Comparison of ENCODE assay signal across 29 cellular contexts in the genomic region with DNA sequence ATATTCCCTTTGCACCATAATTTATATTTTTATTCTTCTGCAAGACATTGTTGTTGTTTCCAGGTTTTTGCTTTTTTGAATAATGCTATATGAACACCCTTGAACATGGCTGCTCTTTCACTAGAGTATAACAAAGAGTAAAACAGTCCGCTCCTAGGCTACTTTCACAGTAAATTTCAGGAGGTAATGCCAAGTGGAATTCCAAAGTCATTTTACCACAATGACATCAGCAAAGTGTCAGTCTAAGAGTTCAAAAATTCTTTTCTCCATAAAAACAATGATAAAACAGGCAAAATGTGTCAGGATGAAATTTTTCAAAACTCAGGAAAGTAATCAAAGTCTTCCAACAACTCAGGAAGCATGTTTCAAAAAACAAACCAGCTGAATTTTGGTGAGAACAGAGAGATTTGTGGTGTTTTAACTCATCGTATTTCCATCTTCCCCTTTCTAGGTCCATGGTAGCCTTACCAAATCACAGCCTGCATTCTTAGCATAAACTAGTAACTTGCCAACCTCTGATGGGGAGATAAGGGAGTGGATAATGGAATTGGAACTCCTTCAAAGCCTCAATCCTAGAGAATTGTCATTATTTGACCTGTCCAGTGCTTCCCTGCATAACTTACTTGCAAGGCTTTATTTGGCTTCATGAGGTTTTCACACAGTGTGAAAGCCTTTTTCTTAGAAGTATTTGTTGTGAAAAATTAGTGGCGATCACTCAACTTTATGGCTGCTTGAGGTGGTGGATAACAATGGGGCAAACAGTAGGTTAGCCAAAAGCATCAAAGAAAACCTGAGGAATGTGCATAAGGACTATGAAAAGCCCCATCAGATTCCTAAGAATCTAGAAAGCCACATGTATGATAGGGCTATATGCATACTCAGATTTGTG.
DNase-seq lines count a peak whose midpoint lies in the region; ATAC-seq and TF ChIP-seq lines count a peak whose summit lies in the region.
"Had no signal": no experiment of that assay in that cellular context is flagged by ENCODE, and none has a peak within 500 bp of the region (broad histone marks: within the 10 kb centered on the region; RNA-seq: fewer than 3 reads in every experiment).

No MANE protein-coding gene starts in this region.

- H3K27me3 Mint-ChIP-seq in activated naive CD4-positive, alpha-beta T cell treated with anti-CD3 and anti-CD28 coated beads, Interleukin-2, amount 10 ng/mL, durations not matched to agents 7 days and 5 days: no peaks in the 10 kb centered on the region
- H3K27me3 Mint-ChIP-seq: activated CD4-positive, alpha-beta T cell treated with anti-CD3 and anti-CD28 coated beads, Interleukin-2, amount 10 ng/mL, durations not matched to agents 7 days and 5 days; stimulated activated naive CD8-positive, alpha-beta T cell treated with anti-CD3 and anti-CD28 coated beads, Interleukin-15, Interleukin-2, amounts not matched to agents 100 ng/mL and 50 ng/mL, for 24 hours had no signal

- H3K18ac ChIP-seq in trophoblast cell (ENCODE audit: low read length): no peak overlapping the region

- no peak overlapping the region for H3K23ac ChIP-seq in trophoblast cell (ENCODE audit: low read length)

- H3K9me3 Mint-ChIP-seq in activated naive CD4-positive, alpha-beta T cell treated with anti-CD3 and anti-CD28 coated beads, Interleukin-2, amount 10 ng/mL, durations not matched to agents 7 days and 5 days: peaks cover 4% of the 10 kb centered on the region
- H3K9me3 Mint-ChIP-seq: activated CD4-positive, alpha-beta T cell treated with anti-CD3 and anti-CD28 coated beads, Interleukin-2, amount 10 ng/mL, durations not matched to agents 7 days and 5 days; stimulated activated naive CD8-positive, alpha-beta T cell treated with anti-CD3 and anti-CD28 coated beads, Interleukin-15, Interleukin-2, amounts not matched to agents 100 ng/mL and 50 ng/mL, for 24 hours had no signal

- no peaks in the 10 kb centered on the region for H3K4me1 Mint-ChIP-seq in activated naive CD4-positive, alpha-beta T cell treated with anti-CD3 and anti-CD28 coated beads, Interleukin-2, amount 10 ng/mL, durations not matched to agents 7 days and 5 days
- H3K4me1 Mint-ChIP-seq: activated CD4-positive, alpha-beta T cell treated with anti-CD3 and anti-CD28 coated beads, Interleukin-2, amount 10 ng/mL, durations not matched to agents 7 days and 5 days; CD14-positive monocyte had no signal

- no peak overlapping the region for H3K27ac Mint-ChIP-seq in activated naive CD4-positive, alpha-beta T cell treated with anti-CD3 and anti-CD28 coated beads, Interleukin-2, amount 10 ng/mL, durations not matched to agents 7 days and 5 days
- H3K27ac Mint-ChIP-seq: activated CD4-positive, alpha-beta T cell treated with anti-CD3 and anti-CD28 coated beads, Interleukin-2, amount 10 ng/mL, durations not matched to agents 7 days and 5 days; CD14-positive monocyte; stimulated activated naive CD8-positive, alpha-beta T cell treated with anti-CD3 and anti-CD28 coated beads, Interleukin-15, Interleukin-2, amounts not matched to agents 100 ng/mL and 50 ng/mL, for 24 hours had no signal

- no peak overlapping the region for H2BK5ac ChIP-seq in trophoblast cell (ENCODE audit: low read depth, low read length, poor library complexity)

- no peak overlapping the region for H2BK12ac ChIP-seq in trophoblast cell (ENCODE audit: low read length)

- H3K9me3 ChIP-seq in SJSA1 (replicated peaks): no peaks in the 10 kb centered on the region
- H3K9me3 ChIP-seq in trophoblast cell (ENCODE audit: insufficient read depth, low read depth, low read length): no peaks in the 10 kb centered on the region
- no peaks in the 10 kb centered on the region for H3K9me3 ChIP-seq in effector memory CD4-positive, alpha-beta T cell (ENCODE audit: control insufficient read depth, low read length)
- H3K9me3 ChIP-seq: HAP-1, left ventricle myocardium inferior, vagina had no signal

- no peak for TF ChIP-seq CTCF in choroid plexus epithelial cell (conservative IDR thresholded peaks at IDR 0.05; ENCODE audit: low read depth, low read length)

- H3K27me3 ChIP-seq in SJSA1 (replicated peaks) (no peaks in the 10 kb centered on the region), trophoblast cell (ENCODE audit: insufficient read depth, low read length) (no peaks in the 10 kb centered on the region)
- no peaks in the 10 kb centered on the region for H3K27me3 ChIP-seq in effector memory CD4-positive, alpha-beta T cell (replicated peaks; ENCODE audit: control insufficient read depth, insufficient read depth, low read length, poor library complexity, severe bottlenecking)
- H3K27me3 ChIP-seq: vagina had no signal

- H3K36me3 ChIP-seq in SJSA1: no peaks in the 10 kb centered on the region
- H3K36me3 ChIP-seq in trophoblast cell (ENCODE audit: control insufficient read depth in 1 of 2, insufficient read depth in 2 of 2, low read length in 2 of 2): no peaks in the 10 kb centered on the region
- H3K36me3 ChIP-seq in effector memory CD4-positive, alpha-beta T cell (ENCODE audit: control insufficient read depth, insufficient read depth, low read length): no peaks in the 10 kb centered on the region
- H3K36me3 ChIP-seq: HAP-1, left ventricle myocardium inferior, vagina, WERI-Rb-1 had no signal

- no peak overlapping the region for H4K8ac ChIP-seq in trophoblast cell (ENCODE audit: low read depth, low read length)

- no peak overlapping the region for H2AFZ ChIP-seq in trophoblast cell (ENCODE audit: insufficient read depth, low read length, poor library complexity)

- no peaks in the 10 kb centered on the region for H3K36me3 Mint-ChIP-seq in activated naive CD4-positive, alpha-beta T cell treated with anti-CD3 and anti-CD28 coated beads, Interleukin-2, amount 10 ng/mL, durations not matched to agents 7 days and 5 days
- H3K36me3 Mint-ChIP-seq: CD14-positive monocyte had no signal

- H3K14ac ChIP-seq in trophoblast cell (ENCODE audit: low read length): no peak overlapping the region

- H3K4me2 ChIP-seq in trophoblast cell (ENCODE audit: low read length): no peak overlapping the region

- no peak overlapping the region for H4K12ac ChIP-seq in trophoblast cell (ENCODE audit: low read depth, low read length)

- H3K27ac ChIP-seq in SJSA1 (peak overlapping the region; percentile 31), trophoblast cell (ENCODE audit: low read depth, low read length) (peak overlapping the region; percentile 26)
- no peak overlapping the region for H3K27ac ChIP-seq in effector memory CD4-positive, alpha-beta T cell (ENCODE audit: insufficient read depth, low read length, poor library complexity, severe bottlenecking)
- H3K27ac ChIP-seq: left ventricle myocardium inferior, vagina, WERI-Rb-1 had no signal

- H3K4me3 ChIP-seq in SJSA1: no peak overlapping the region
- no peak overlapping the region for H3K4me3 ChIP-seq in choroid plexus epithelial cell (ENCODE audit: low read depth, low read length)
- no peak overlapping the region for H3K4me3 ChIP-seq in trophoblast cell (ENCODE audit: low read depth, low read length)
- H3K4me3 ChIP-seq in effector memory CD4-positive, alpha-beta T cell (ENCODE audit: insufficient read depth, low read depth, low read length, poor library complexity, severe bottlenecking): no peak overlapping the region
- H3K4me3 ChIP-seq: HAP-1, left ventricle myocardium inferior, vagina had no signal

- peak; percentile 78 for DNase-seq in H4 (ENCODE audit: low spot score)
- peak in 1 of 2 experiments; percentile 51 for DNase-seq in SJSA1 (ENCODE audit: low read depth in 1 of 2, low spot score in 2 of 2)
- peak; percentile 15 for DNase-seq in choroid plexus epithelial cell (ENCODE audit: low read depth)
- no peak for DNase-seq in trophoblast cell
- no peak for DNase-seq in activated naive CD4-positive, alpha-beta T cell treated with anti-CD3 and anti-CD28 coated beads, Interleukin-2, amount 10 ng/mL, durations not matched to agents 7 days and 5 days
- DNase-seq in effector memory CD4-positive, alpha-beta T cell: no peak
- DNase-seq in NCI-H1105 treated with DMSO at 0.1 percent for 48 hours (lab: John Stamatoyannopoulos, UW): no peak
- DNase-seq: activated CD4-positive, alpha-beta T cell treated with anti-CD3 and anti-CD28 coated beads, Interleukin-2, amount 10 ng/mL, durations not matched to agents 7 days and 5 days; activated naive CD4-positive, alpha-beta T cell; activated T-cell treated with anti-CD3 and anti-CD28 coated beads, Interleukin-2, amount 50 U/mL, for 48 hours; amniotic stem cell; Calu3; cortex of kidney; islet precursor cell; KG1; left ventricle myocardium inferior; NCI-H146; NCI-H2107; NCI-H446 treated with DMSO at 0.1 percent for 48 hours; retina; small intestine; SW 1271; T1000; WERI-Rb-1 had no signal

- H3K4me1 ChIP-seq in SJSA1 (replicated peaks) (peaks cover 31% of the 10 kb centered on the region), trophoblast cell (ENCODE audit: control insufficient read depth in 1 of 2, insufficient read depth in 2 of 2, low read length in 2 of 2) (peaks cover 0 to 2% of the 10 kb centered on the region in 2 experiments)
- no peaks in the 10 kb centered on the region for H3K4me1 ChIP-seq in effector memory CD4-positive, alpha-beta T cell (ENCODE audit: control insufficient read depth, insufficient read depth, low read length, poor library complexity, severe bottlenecking)
- H3K4me1 ChIP-seq: left ventricle myocardium inferior, vagina had no signal

- no peak overlapping the region for H3K4ac ChIP-seq in trophoblast cell (ENCODE audit: low read depth, low read length)

- ATAC-seq in GM18517 (IDR thresholded peaks at IDR 0.05; ENCODE audit: unreplicated experiment): no peak

- CTCF ChIA-PET in activated naive CD4-positive, alpha-beta T cell treated with anti-CD3 and anti-CD28 coated beads, Interleukin-2, amount 10 ng/mL, durations not matched to agents 7 days and 5 days (lab: Charles Lee): no interaction called here

- no peak overlapping the region for H3K4me3 Mint-ChIP-seq in activated naive CD4-positive, alpha-beta T cell treated with anti-CD3 and anti-CD28 coated beads, Interleukin-2, amount 10 ng/mL, durations not matched to agents 7 days and 5 days
- H3K4me3 Mint-ChIP-seq: activated CD4-positive, alpha-beta T cell treated with anti-CD3 and anti-CD28 coated beads, Interleukin-2, amount 10 ng/mL, durations not matched to agents 7 days and 5 days; CD14-positive monocyte; stimulated activated naive CD8-positive, alpha-beta T cell treated with anti-CD3 and anti-CD28 coated beads, Interleukin-15, Interleukin-2, amounts not matched to agents 100 ng/mL and 50 ng/mL, for 24 hours had no signal

- H3K79me1 ChIP-seq in trophoblast cell (ENCODE audit: low read length): no peaks in the 10 kb centered on the region

- H3K9ac ChIP-seq in trophoblast cell (ENCODE audit: low read length): no peak overlapping the region

- no peak overlapping the region for H2AK5ac ChIP-seq in trophoblast cell (ENCODE audit: low read length)

- H3K79me2 ChIP-seq in trophoblast cell (ENCODE audit: control insufficient read depth, insufficient read depth, low read length, poor library complexity): no peaks in the 10 kb centered on the region

- no CpG with 5 or more reads among the region's 3 CpGs for WGBS in trophoblast cell (ENCODE audit: extremely low coverage, insufficient coverage, insufficient read length)

- H2BK120ac ChIP-seq in trophoblast cell (ENCODE audit: insufficient read depth, low read length, poor library complexity): no peak overlapping the region

- H4K91ac ChIP-seq in trophoblast cell (ENCODE audit: low read depth, low read length): no peak overlapping the region

Comparison
In these comparisons a context has a peak if more than half of its experiments do, and no peak if none do; other contexts are left out.
1. DNase-seq: peak in H4 (single experiment) and choroid plexus epithelial cell (single experiment); none in trophoblast cell (0 of 2), activated naive CD4-positive, alpha-beta T cell treated with anti-CD3 and anti-CD28 coated beads, Interleukin-2, amount 10 ng/mL, durations not matched to agents 7 days and 5 days (single experiment), effector memory CD4-positive, alpha-beta T cell (0 of 3) and NCI-H1105 treated with DMSO at 0.1 percent for 48 hours (single experiment).